8 cellular contexts compared by ENCODE assay signal in genomic region chr2:128027801-128028667, GRCh38. TPM values are rescaled to one million over a fixed set of nuclear protein-coding genes. Genes with fewer than 3 reads are reported as not detected.
DNase-seq lines count a peak whose midpoint lies in the region; ATAC-seq and FAIRE-seq lines count a peak whose summit lies in the region.

TSS of gene SAP130 (minus strand) at chr2:128028059. CDS start at chr2:128026292, 1,767 bp downstream.

- ATAC-seq in GM21381 (IDR thresholded peaks at IDR 0.05; ENCODE audit: unreplicated experiment) = peak; percentile 75

- peak within 1 kb of the TSS; percentile 83 for H3K27ac ChIP-seq in effector memory CD4-positive, alpha-beta T cell (ENCODE audit: insufficient read depth, low read length, poor library complexity, severe bottlenecking)

- in situ Hi-C loops in Caki2 (cut with HindIII; ENCODE audit: low pct_unique_long_range_greater_than_20kb, low sequenced_read_pairs) = no loop called here

- no peaks in the 10 kb centered on the region for H3K36me3 ChIP-seq in effector memory CD4-positive, alpha-beta T cell (ENCODE audit: control insufficient read depth, insufficient read depth, low read length)

- no peaks in the 10 kb centered on the region for H3K9me3 ChIP-seq in effector memory CD4-positive, alpha-beta T cell (ENCODE audit: control insufficient read depth, low read length)

- POLR2A ChIA-PET in activated CD8-positive, alpha-beta memory T cell treated with anti-CD3 and anti-CD28 coated beads for 36 hours (lab: Charles Lee) = interaction anchor here (0.5 to 0.8 kb wide), 4 partner anchors 63 to 251 kb away, joined by 3 to 4 read pairs (median 3); partner anchors contain the start of genes POLR2D and UGGT1

- no peaks in the 10 kb centered on the region for H3K27me3 ChIP-seq in effector memory CD4-positive, alpha-beta T cell (replicated peaks; ENCODE audit: control insufficient read depth, insufficient read depth, low read length, poor library complexity, severe bottlenecking)

- DNase-seq in Caki2 (ENCODE audit: low read depth) = peak; percentile 96
- peak; percentile 94 for DNase-seq in HTR-8/SVneo (ENCODE audit: insufficient read length, low spot score)
- DNase-seq in NOMO-1 treated with DMSO at 0.1 percent for 48 hours (lab: John Stamatoyannopoulos, UW; ENCODE audit: unreplicated experiment) = peak; percentile 98
- peak; percentile 96 to 97 (median 97) for DNase-seq in effector memory CD4-positive, alpha-beta T cell
- DNase-seq in medulla oblongata (ENCODE audit: extremely low spot score) = peak; percentile 98
- peak; percentile 95 to 98 (median 96) for DNase-seq in stimulated activated CD4-positive, alpha-beta T cell treated with anti-CD3 and anti-CD28 coated beads, TNF-alpha, amount 100 ng/mL, for 48 hours (ENCODE audit: low read depth in 3 of 3)

- CTCF ChIA-PET in activated CD8-positive, alpha-beta memory T cell treated with anti-CD3 and anti-CD28 coated beads for 36 hours (lab: Charles Lee) = interaction anchor here (1.0 kb wide), 1 partner anchor 63 kb away, joined by 3 read pairs; the partner anchor contains the start of gene UGGT1

- peak; percentile 93 for FAIRE-seq in HTR-8/SVneo (lab: Jason Lieb, UNC)

- peak within 1 kb of the TSS; percentile 83 for H3K4me3 ChIP-seq in effector memory CD4-positive, alpha-beta T cell (ENCODE audit: insufficient read depth, low read depth, low read length, poor library complexity, severe bottlenecking)

- peaks cover 6% of the 10 kb centered on the region for H3K4me1 ChIP-seq in effector memory CD4-positive, alpha-beta T cell (ENCODE audit: control insufficient read depth, insufficient read depth, low read length, poor library complexity, severe bottlenecking)

RNA-seq across cellular contexts. Expression of gene SAP130, which starts in this region (rescaled TPM):
- 1.7 and 3.5 TPM in 2 replicates for total RNA-seq in Caki2 (2014; rRNA removed; shearing (Covaris generic); ENCODE audit: low replicate concordance)
- 10 to 100 TPM; 22.5 to 22.9 TPM for total RNA-seq in activated CD8-positive, alpha-beta memory T cell treated with anti-CD3 and anti-CD28 coated beads for 36 hours

Comparison
In these comparisons a context has a peak if more than half of its experiments do, and no peak if none do; other contexts are left out.
1. Peak in every context shown above with its lines: DNase-seq, ATAC-seq, H3K4me3 ChIP-seq and H3K27ac ChIP-seq.